ENCODE assay signal across 8 cellular contexts in the genomic region with DNA sequence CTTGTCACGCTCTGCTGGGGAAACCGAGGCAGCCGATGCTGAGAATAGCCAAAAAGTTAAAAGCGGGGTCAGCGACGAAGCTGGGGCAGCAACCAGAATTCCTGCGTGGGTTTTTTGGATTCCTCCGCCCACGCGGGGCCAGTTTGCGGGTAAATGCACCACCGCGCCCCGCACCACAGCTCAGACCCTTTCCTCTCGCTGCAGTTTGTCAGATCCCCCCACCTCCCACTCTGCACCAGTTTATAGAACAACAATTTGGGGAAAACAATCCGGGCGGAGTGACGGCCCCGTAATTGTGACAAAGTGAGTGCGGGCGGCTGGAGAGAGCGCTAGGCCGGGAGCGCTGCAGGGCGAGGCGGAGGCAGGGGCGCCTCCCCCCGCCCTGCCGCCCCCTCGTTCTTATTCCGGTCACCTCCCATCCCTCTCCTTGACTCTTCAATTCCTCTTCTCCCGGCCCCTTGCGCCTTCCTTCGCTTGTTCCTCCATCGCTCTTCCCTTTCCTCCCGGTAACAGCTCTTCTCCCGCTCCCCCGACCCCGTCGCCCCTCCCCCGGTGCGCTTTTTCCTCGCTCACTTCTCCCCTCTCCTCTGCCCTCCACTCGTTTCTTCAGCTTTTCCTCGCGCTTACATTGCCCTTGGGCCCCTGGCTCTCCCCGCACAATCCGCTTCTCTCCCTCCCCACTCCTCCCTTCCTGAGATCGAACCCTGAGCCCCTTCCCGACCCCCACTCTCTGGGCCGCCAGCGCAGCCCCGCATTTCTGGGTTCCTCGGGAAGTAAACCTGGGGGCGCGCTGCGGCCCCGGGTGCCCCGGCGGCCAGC. TPM values are rescaled to one million over a fixed set of nuclear protein-coding genes. Genes with fewer than 3 reads are reported as not detected.
A peak's percentile ranks its signal among the peaks of the same experiment; 100 is the strongest.
DNase-seq lines count a peak whose midpoint lies in the region; ATAC-seq and TF ChIP-seq lines count a peak whose summit lies in the region.

No MANE protein-coding gene starts in this region.

- peaks cover 79% of the 10 kb centered on the region for H3K27me3 ChIP-seq in BLaER1
- no peaks in the 10 kb centered on the region for H3K27me3 ChIP-seq in HCT116 (ENCODE audit: insufficient read depth, low read length)
- H3K27me3 ChIP-seq in neural progenitor cell, result peaks cover 92% of the 10 kb centered on the region

- no peaks in the 10 kb centered on the region for H3K9me2 ChIP-seq in HCT116 (ENCODE audit: insufficient read depth)

- intact Hi-C loops in HCT116 (cut with micrococcal nuclease), result no loop called here

- no peak for TF ChIP-seq RAD21 in HCT116 (IDR thresholded peaks at IDR 0.05; ENCODE audit: low read depth)

- TF ChIP-seq POLR2A in HCT116 (IDR thresholded peaks at IDR 0.05; ENCODE audit: borderline replicate concordance, extremely low read depth, insufficient read depth, insufficient read length), result no peak

- no peak overlapping the region for H3K27ac ChIP-seq in BLaER1
- no peak overlapping the region; the same call in 1 of the 2 replicates for H3K27ac ChIP-seq in HCT116 (ENCODE audit: low read depth, low read length)
- no peak overlapping the region for H3K27ac ChIP-seq in coronary artery
- H3K27ac ChIP-seq in neural progenitor cell, result no peak overlapping the region

- H3K4me3 Mint-ChIP-seq in neural progenitor cell, result peak overlapping the region; percentile 85

- H3K9ac ChIP-seq in BLaER1 (peak overlapping the region; percentile 38; the same call in 1 of the 2 replicates), HCT116 (ENCODE audit: low read length) (peak overlapping the region; percentile 79; the same call in 1 of the 2 replicates), neural progenitor cell (no peak overlapping the region)

- H3F3A ChIP-seq in neural progenitor cell (ENCODE audit: low read depth), result peaks cover 46% of the 10 kb centered on the region

- no peaks in the 10 kb centered on the region for H3K36me3 ChIP-seq in BLaER1
- H3K36me3 ChIP-seq in HCT116 (ENCODE audit: control insufficient read depth in 1 of 2, insufficient read depth in 2 of 2, low read length in 2 of 2), result peaks cover 0 to 3% of the 10 kb centered on the region in 2 experiments; a peak in 1 of 4 replicates
- H3K36me3 ChIP-seq in neural progenitor cell, result no peaks in the 10 kb centered on the region

- peak overlapping the region; percentile 99 for H3K4me2 ChIP-seq in BLaER1
- peak overlapping the region; percentile 88 for H3K4me2 ChIP-seq in HCT116 (ENCODE audit: low read length)
- peak overlapping the region; percentile 88 for H3K4me2 ChIP-seq in neural progenitor cell

- H4K20me1 ChIP-seq in BLaER1, result peaks cover 66% of the 10 kb centered on the region
- H4K20me1 ChIP-seq in HCT116 (ENCODE audit: insufficient read depth), result no peaks in the 10 kb centered on the region
- peaks cover 41% of the 10 kb centered on the region for H4K20me1 ChIP-seq in neural progenitor cell (ENCODE audit: low read depth)

- DNase-seq in HCT116 (ENCODE audit: low read depth, low spot score), result no peak
- no peak for DNase-seq in coronary artery (ENCODE audit: low spot score)
- no peak for DNase-seq in neural progenitor cell (ENCODE audit: low spot score)
- no peak for DNase-seq in OCI-M1 (lab: John Stamatoyannopoulos, UW)
- no peak for DNase-seq in SKM-1 treated with dmso at 0.1 percent for 144 hours (lab: John Stamatoyannopoulos, UW; ENCODE audit: unreplicated experiment)
- DNase-seq in anterior cingulate cortex (lab: John Stamatoyannopoulos, UW), result no peak
- no peak for DNase-seq in hepatic stellate cell (ENCODE audit: low spot score)

- POLR2A ChIA-PET in HCT116 (lab: Charles Lee), result interaction anchor here (0.8 kb wide), 1 partner anchor 82 kb away, joined by 5 read pairs; no protein-coding TSS in a partner anchor

- no peaks in the 10 kb centered on the region for H3K36me3 Mint-ChIP-seq in neural progenitor cell

- TF ChIP-seq CTCF in HCT116 (IDR thresholded peaks at IDR 0.05 in 2 of 3, conservative IDR thresholded peaks at IDR 0.05 in 1 of 3; ENCODE audit: borderline replicate concordance in 1 of 3, insufficient read depth in 1 of 3, low read depth in 2 of 3, low read length in 2 of 3), result no peak
- TF ChIP-seq CTCF in coronary artery (IDR thresholded peaks at IDR 0.05), result no peak
- TF ChIP-seq CTCF in neural progenitor cell (IDR thresholded peaks at IDR 0.05), result no peak

- H3K79me2 ChIP-seq in HCT116 (ENCODE audit: insufficient read depth, low read length), result peaks cover 4% of the 10 kb centered on the region; the same call in 1 of the 2 replicates
- H3K79me2 ChIP-seq in neural progenitor cell (ENCODE audit: low read depth), result no peaks in the 10 kb centered on the region

- CTCF ChIA-PET in HCT116 (lab: Charles Lee), result interaction anchor here (1.4 to 4.2 kb wide), 8 partner anchors 9 to 235 kb away, joined by 5 to 74 read pairs (median 26); partner anchors contain the start of genes C1QL4 and TROAP

- no TSS peak for BruUV-seq in HCT116 (replicated peaks; lab: Mats Ljungman, UMichigan)

- H3K4me3 ChIP-seq in BLaER1 (peak overlapping the region; percentile 65), HCT116 (replicated peaks in 1 of 2; ENCODE audit: low read depth in 1 of 2, low read length in 2 of 2) (peak overlapping the region in 1 of 2 experiments; percentile 73; a peak in 2 of 4 replicates), coronary artery (peak overlapping the region; percentile 76), neural progenitor cell (peak overlapping the region; percentile 48)

- H2AFZ ChIP-seq in HCT116 (ENCODE audit: low read depth, low read length, poor library complexity, severe bottlenecking), result no peak overlapping the region
- peak overlapping the region; percentile 51 for H2AFZ ChIP-seq in neural progenitor cell (replicated peaks)

- H3K4me1 ChIP-seq in BLaER1, result peaks cover 64% of the 10 kb centered on the region
- H3K4me1 ChIP-seq in HCT116 (ENCODE audit: control insufficient read depth in 1 of 2, insufficient read depth in 2 of 2, low read length in 2 of 2), result peaks cover 37 to 53% of the 10 kb centered on the region in 2 experiments
- peaks cover 44% of the 10 kb centered on the region for H3K4me1 ChIP-seq in neural progenitor cell

- H3K27me3 Mint-ChIP-seq in neural progenitor cell (ENCODE audit: insufficient read depth, low read depth), result peaks cover 55% of the 10 kb centered on the region

- peaks cover 2% of the 10 kb centered on the region for H3K9me3 Mint-ChIP-seq in neural progenitor cell

- H3K9me3 ChIP-seq in BLaER1 (no peaks in the 10 kb centered on the region), HCT116 (ENCODE audit: control insufficient read depth in 1 of 2, insufficient read depth in 1 of 2, low read depth in 1 of 2, low read length in 2 of 2) (no peaks in the 10 kb centered on the region), neural progenitor cell (ENCODE audit: low read depth) (no peaks in the 10 kb centered on the region)

- RAD21 ChIA-PET in HCT116 (lab: Charles Lee; ENCODE audit: low non-redundant PET in 1 of 2, low total read pairs in 2 of 2, uncharacterized antibody in 2 of 2, unreplicated experiment in 2 of 2), result no interaction called here

- no peak overlapping the region for H3K27ac Mint-ChIP-seq in neural progenitor cell

- ATAC-seq in HCT116, result no peak

- H3K4me1 Mint-ChIP-seq in neural progenitor cell, result peaks cover 28% of the 10 kb centered on the region

TF ChIP-seq in HCT116, 20 proteins besides CTCF, POLR2A, EP300 and RAD21 (continues in another document):
- no peak for TF ChIP-seq SP1 (IDR thresholded peaks at IDR 0.05; ENCODE audit: low read depth)
- TF ChIP-seq, protein P1, sequence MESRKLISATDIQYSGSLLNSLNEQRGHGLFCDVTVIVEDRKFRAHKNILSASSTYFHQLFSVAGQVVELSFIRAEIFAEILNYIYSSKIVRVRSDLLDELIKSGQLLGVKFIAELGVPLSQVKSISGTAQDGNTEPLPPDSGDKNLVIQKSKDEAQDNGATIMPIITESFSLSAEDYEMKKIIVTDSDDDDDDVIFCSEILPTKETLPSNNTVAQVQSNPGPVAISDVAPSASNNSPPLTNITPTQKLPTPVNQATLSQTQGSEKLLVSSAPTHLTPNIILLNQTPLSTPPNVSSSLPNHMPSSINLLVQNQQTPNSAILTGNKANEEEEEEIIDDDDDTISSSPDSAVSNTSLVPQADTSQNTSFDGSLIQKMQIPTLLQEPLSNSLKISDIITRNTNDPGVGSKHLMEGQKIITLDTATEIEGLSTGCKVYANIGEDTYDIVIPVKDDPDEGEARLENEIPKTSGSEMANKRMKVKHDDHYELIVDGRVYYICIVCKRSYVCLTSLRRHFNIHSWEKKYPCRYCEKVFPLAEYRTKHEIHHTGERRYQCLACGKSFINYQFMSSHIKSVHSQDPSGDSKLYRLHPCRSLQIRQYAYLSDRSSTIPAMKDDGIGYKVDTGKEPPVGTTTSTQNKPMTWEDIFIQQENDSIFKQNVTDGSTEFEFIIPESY (IDR thresholded peaks at IDR 0.05; ENCODE audit: extremely low read depth, insufficient replicate concordance, low read length), result no peak

RNA-seq across cellular contexts. Expression of gene DNAJC22, which starts 0.6 kb away (rescaled TPM):
- total RNA-seq in HCT116 (2021; ENCODE audit: unreplicated experiment), result 27.7 TPM
- polyA plus RNA-seq in HCT116 (2012), result 9.8 and 12.1 TPM in 2 replicates
- 0.34 and 0.39 TPM in 2 replicates for total RNA-seq in neural progenitor cell (ENCODE audit: low replicate concordance)

RNA-seq across cellular contexts. Expression of gene C1QL4, which starts 9.1 kb away (rescaled TPM):
- total RNA-seq in HCT116 (2021; ENCODE audit: unreplicated experiment) (8.1 TPM), neural progenitor cell (ENCODE audit: low replicate concordance) (0.84 and 2.8 TPM in 2 replicates)
- 6.4 and 8.2 TPM in 2 replicates for polyA plus RNA-seq in HCT116 (2012)

RNA-seq across cellular contexts. Expression of gene SPATS2, which starts 21.2 kb away (rescaled TPM):
- 74.2 TPM for total RNA-seq in HCT116 (2021; ENCODE audit: unreplicated experiment)
- 47.6 and 54.1 TPM in 2 replicates for polyA plus RNA-seq in HCT116 (2012)
- 45.2 and 49.5 TPM in 2 replicates for total RNA-seq in neural progenitor cell (ENCODE audit: low replicate concordance)

RNA-seq across cellular contexts. Expression of gene TROAP, which starts 23.0 kb away (rescaled TPM):
- 99.1 TPM for total RNA-seq in HCT116 (2021; ENCODE audit: unreplicated experiment)
- polyA plus RNA-seq in HCT116 (2012), result 96.2 and 124 TPM in 2 replicates
- 40.0 and 66.4 TPM in 2 replicates for total RNA-seq in neural progenitor cell (ENCODE audit: low replicate concordance)

RNA-seq across cellular contexts. Expression of gene PRPH, which starts 51.1 kb away (rescaled TPM):
- total RNA-seq in HCT116 (2021; ENCODE audit: unreplicated experiment) (6.7 TPM), neural progenitor cell (ENCODE audit: low replicate concordance) (0.74 TPM in 1 of 2 replicates, not detected in the other)
- 13.6 and 17.7 TPM in 2 replicates for polyA plus RNA-seq in HCT116 (2012)

Comparison
In these comparisons a context has a peak if more than half of its experiments do, and no peak if none do; other contexts are left out.
1. RNA of gene DNAJC22, which starts 0.6 kb away (total RNA-seq): 27.7 TPM in HCT116 (single experiment); 0.34 to 0.39 TPM in neural progenitor cell; every median in the first group is over 10 times any median in the second.
2. Peak in every context shown above with its lines, with median percentiles within 50 percentile points of each other: H3K4me2 ChIP-seq.